In the genomic region with DNA sequence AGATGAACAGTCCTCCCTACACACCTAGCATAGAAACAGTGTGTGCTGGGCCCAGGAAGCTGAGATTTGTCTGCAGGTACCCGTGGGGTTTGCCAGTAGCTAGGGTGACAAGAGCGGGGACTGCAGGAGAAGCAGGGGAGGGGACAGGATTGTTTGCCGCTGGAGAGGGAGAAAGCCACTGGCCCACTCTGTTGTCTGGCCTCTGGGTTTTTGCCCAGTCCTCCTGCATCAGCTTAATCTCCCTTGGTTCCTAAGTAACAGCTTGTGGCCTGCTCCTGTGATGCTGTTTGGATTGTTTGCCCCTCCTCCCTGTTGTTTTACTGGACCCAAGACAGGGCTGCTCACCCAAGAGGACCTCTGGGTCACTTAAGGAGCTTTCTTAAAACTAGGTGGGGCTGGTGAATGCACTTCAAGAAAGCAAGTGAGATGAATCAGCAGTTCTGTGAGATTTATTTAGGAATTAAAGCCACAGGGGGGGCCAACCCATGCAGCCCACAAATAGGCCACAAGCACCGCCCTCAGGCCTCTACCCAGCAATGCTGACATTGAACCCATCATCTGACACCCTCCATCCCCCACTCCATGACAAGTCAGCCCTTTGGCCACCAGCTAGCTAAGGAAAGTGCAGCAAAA, we compare ENCODE assay signal across 8 cellular contexts.
A peak's percentile ranks its signal among the peaks of the same experiment; 100 is the strongest.
DNase-seq lines count a peak whose midpoint lies in the region; ATAC-seq and TF ChIP-seq lines count a peak whose summit lies in the region.

No MANE protein-coding gene starts in this region.

- no peaks in the 10 kb centered on the region for H3K36me3 Mint-ChIP-seq in memory B cell

- peaks cover 3% of the 10 kb centered on the region for H3K27me3 Mint-ChIP-seq in memory B cell

- H3K4me3 ChIP-seq in BJ (ENCODE audit: low read depth, low read length): no peak overlapping the region

- POLR2A ChIA-PET in BJ (lab: Charles Lee): interaction anchor here (0.7 kb wide), 1 partner anchor 515 kb away, joined by 10 read pairs; no protein-coding TSS in a partner anchor

- no peak for ATAC-seq in memory B cell (ENCODE audit: low read depth)
- no peak for ATAC-seq in GM18907 (IDR thresholded peaks at IDR 0.05; ENCODE audit: unreplicated experiment)
- no peak for ATAC-seq in GM19467 (IDR thresholded peaks at IDR 0.05; ENCODE audit: unreplicated experiment)

- CTCF ChIA-PET in BJ (lab: Yijun Ruan, JAX): interaction anchor here (1.2 to 2.0 kb wide), 4 partner anchors 25 to 396 kb away, joined by 3 to 7 read pairs (median 4); a partner anchor contains a TSS

- DNase-seq in BJ (ENCODE audit: low read depth) (peak; percentile 83), HT1080 (ENCODE audit: low read depth) (peak; percentile 99), brain pericyte (ENCODE audit: low read depth, low spot score) (peak; percentile 57), memory B cell (ENCODE audit: low spot score in 2 of 2) (no peak), Ammon's horn (ENCODE audit: low spot score) (no peak), cerebellum (ENCODE audit: low spot score) (no peak)

- H3K9me3 Mint-ChIP-seq in memory B cell: no peaks in the 10 kb centered on the region

- H3K27me3 ChIP-seq in BJ (ENCODE audit: control insufficient read depth, insufficient read depth, low read length): no peaks in the 10 kb centered on the region

- peak overlapping the region; percentile 64 for H3K27ac Mint-ChIP-seq in memory B cell

- no peak overlapping the region for H3K4me3 Mint-ChIP-seq in memory B cell

- peaks cover 5% of the 10 kb centered on the region for H3K4me1 Mint-ChIP-seq in memory B cell

- no peaks in the 10 kb centered on the region for H3K36me3 ChIP-seq in BJ (ENCODE audit: control insufficient read depth, insufficient read depth, low read length)

- TF ChIP-seq CTCF in BJ (IDR thresholded peaks at IDR 0.05; ENCODE audit: insufficient read depth, low read depth, low read length): 0 out of 2 replicates have a peak, but pooled peaks have one; percentile 7

Comparison
In these comparisons a context has a peak if more than half of its experiments do, and no peak if none do; other contexts are left out.
1. DNase-seq: peak in BJ (single experiment), HT1080 (single experiment) and brain pericyte (single experiment); none in memory B cell (0 of 2), Ammon's horn (single experiment) and cerebellum (single experiment).